1 cellular context compared by ENCODE assay signal in genomic region chr4:40003986-40004385, GRCh38.
TF ChIP-seq lines count a peak whose summit lies in the region.

No MANE protein-coding gene starts in this region.

TF ChIP-seq in K562, 482 proteins besides CTCF, POLR2A, EP300 and RAD21 (continued from another document):
- TF ChIP-seq HMGN3 (IDR thresholded peaks at IDR 0.05; ENCODE audit: borderline replicate concordance, extremely low read depth, insufficient read length, low read depth, low read length) (no peak), CEBPG (CRISPR knock-in tag; IDR thresholded peaks at IDR 0.05) (peak; percentile 84), CEBPG (tag; conservative IDR thresholded peaks at IDR 0.05 in 1 of 2, IDR thresholded peaks at IDR 0.05 in 1 of 2) (peak in 1 of 2 experiments; percentile 42; a peak in 1 of 4 replicates), TCF3 (CRISPR knock-in tag; IDR thresholded peaks at IDR 0.05) (peak; percentile 34), ATF6 (CRISPR knock-in tag; IDR thresholded peaks at IDR 0.05) (no peak), HMBOX1 (IDR thresholded peaks at IDR 0.05) (peak; percentile 96), MYC (IDR thresholded peaks at IDR 0.05; ENCODE audit: low read depth, low read length) (0 out of 2 replicates have a peak, but pooled peaks have one; percentile 10), MYC (CRISPR knock-in tag; IDR thresholded peaks at IDR 0.05; ENCODE audit: borderline replicate concordance, low read depth) (no peak), SMARCA4 (IDR thresholded peaks at IDR 0.05) (peak; percentile 83), ZKSCAN8 (CRISPR knock-in tag; IDR thresholded peaks at IDR 0.05) (0 out of 2 replicates have a peak, but pooled peaks have one; percentile 31)
